In the genomic region with DNA sequence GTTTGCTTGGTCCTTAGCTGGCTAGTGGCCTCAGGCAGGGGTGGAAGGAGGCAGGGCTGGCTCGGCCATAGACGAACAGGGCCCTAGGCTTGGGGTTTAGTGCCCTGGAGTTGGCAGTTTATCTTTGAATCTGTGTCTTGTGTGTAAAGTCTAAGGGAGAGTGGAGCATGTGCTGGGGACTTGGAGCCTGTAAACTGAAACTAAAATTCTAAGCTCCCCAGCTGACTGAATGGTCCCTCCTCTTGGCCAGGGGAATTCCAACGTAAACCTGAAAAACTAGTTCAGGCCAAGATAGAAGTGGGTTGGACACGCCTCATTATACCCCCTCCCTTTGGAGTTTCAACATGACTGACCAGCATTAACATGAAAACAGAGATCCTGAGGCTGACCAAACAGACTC, we compare ENCODE assay signal across 8 cellular contexts. TPM values are rescaled to one million over a fixed set of nuclear protein-coding genes. Genes with fewer than 3 reads are reported as not detected.
DNase-seq lines count a peak whose midpoint lies in the region; ATAC-seq, FAIRE-seq and TF ChIP-seq lines count a peak whose summit lies in the region.

No MANE protein-coding gene starts in this region.

- H3K36me3 Mint-ChIP-seq in immature natural killer cell = no peaks in the 10 kb centered on the region

- H3K27ac Mint-ChIP-seq in immature natural killer cell = no peak overlapping the region

- peak overlapping the region; percentile 75 for H2AFZ ChIP-seq in MM.1S (ENCODE audit: low read length)

- DNase-seq in GM12892 (ENCODE audit: insufficient read length) = no peak
- peak; percentile 90 for DNase-seq in MM.1S
- DNase-seq in upper lobe of left lung = peak in 1 of 2 donors; percentile 65
- no peak for DNase-seq in NCI-H128 (lab: John Stamatoyannopoulos, UW; ENCODE audit: unreplicated experiment)
- no peak for DNase-seq in immature natural killer cell
- DNase-seq in NCI-H1417 treated with DMSO at 0.1 percent for 48 hours (lab: John Stamatoyannopoulos, UW) = no peak

- no peaks in the 10 kb centered on the region for H4K20me1 ChIP-seq in MM.1S (ENCODE audit: insufficient read depth, low read length)

- H3K27ac ChIP-seq in MM.1S (ENCODE audit: low read length) (peak overlapping the region; percentile 84), gastroesophageal sphincter (no peak overlapping the region), upper lobe of left lung (peak overlapping the region; percentile 70 to 81 (median 77))

- H3K27me3 Mint-ChIP-seq in immature natural killer cell (ENCODE audit: low read depth in 3 of 3) = peaks cover 0 to 5% (median 2%) of the 10 kb centered on the region in 3 donors

- TF ChIP-seq POLR2A in GM12892 (IDR thresholded peaks at IDR 0.05; ENCODE audit: low read depth, low read length) = no peak; the same call in 1 of the 2 replicates
- no peak for TF ChIP-seq POLR2A in gastroesophageal sphincter (IDR thresholded peaks at IDR 0.05)
- TF ChIP-seq POLR2A in upper lobe of left lung (IDR thresholded peaks at IDR 0.05) = no peak

- no peaks in the 10 kb centered on the region for H3K9me2 ChIP-seq in MM.1S (replicated peaks; ENCODE audit: insufficient read depth, low read length)

- H3K4me3 ChIP-seq in MM.1S (ENCODE audit: low read length) (peak overlapping the region; percentile 45), gastroesophageal sphincter (no peak overlapping the region), upper lobe of left lung (peak overlapping the region in 2 of 4 donors; percentile 3 to 19)

- H3K4me1 ChIP-seq in MM.1S (ENCODE audit: low read length) (peaks cover 17% of the 10 kb centered on the region), gastroesophageal sphincter (peaks cover 0 to 17% (median 0%) of the 10 kb centered on the region in 3 donors), upper lobe of left lung (peaks cover 23 to 36% (median 25%) of the 10 kb centered on the region in 4 donors)

- WGBS in gastroesophageal sphincter (ENCODE audit: low coverage in 1 of 2), 2 donors = 5 to 7% methylated on average over 2 to 3 of the region's 4 CpGs
- 15 to 35% methylated on average over 2 to 4 of the region's 4 CpGs for WGBS in upper lobe of left lung, 2 donors

- H3K9me3 ChIP-seq in MM.1S (replicated peaks; ENCODE audit: insufficient read depth, low read length) (no peaks in the 10 kb centered on the region), gastroesophageal sphincter (no peaks in the 10 kb centered on the region), upper lobe of left lung (no peaks in the 10 kb centered on the region)

- ATAC-seq in GM21825 (IDR thresholded peaks at IDR 0.05; ENCODE audit: unreplicated experiment) (peak; percentile 84), gastroesophageal sphincter (peak; percentile 14), upper lobe of left lung (ENCODE audit: low FRiP score in 2 of 2) (peak; percentile 45 to 89)

- H3F3A ChIP-seq in MM.1S (ENCODE audit: insufficient read depth, low read length) = peaks cover 16% of the 10 kb centered on the region

- peak; percentile 68 for FAIRE-seq in GM12892 (lab: Jason Lieb, UNC)

- TF ChIP-seq CTCF in MM.1S (IDR thresholded peaks at IDR 0.05; ENCODE audit: low read length) (no peak), gastroesophageal sphincter (IDR thresholded peaks at IDR 0.05) (no peak), upper lobe of left lung (IDR thresholded peaks at IDR 0.05) (no peak)

- H3K9ac ChIP-seq in MM.1S (ENCODE audit: low read length) = peak overlapping the region; percentile 46; the same call in 1 of the 2 replicates

- no peaks in the 10 kb centered on the region for H3K4me1 Mint-ChIP-seq in immature natural killer cell

- TF ChIP-seq EP300 in gastroesophageal sphincter (IDR thresholded peaks at IDR 0.05) (no peak), upper lobe of left lung (IDR thresholded peaks at IDR 0.05) (peak in 1 of 4 donors; percentile 49)

- peak overlapping the region; percentile 97 for H3K4me2 ChIP-seq in MM.1S (ENCODE audit: low read depth, low read length)

- no peaks in the 10 kb centered on the region for H3K9me3 Mint-ChIP-seq in immature natural killer cell

- H3K27me3 ChIP-seq in MM.1S (replicated peaks; ENCODE audit: insufficient read depth, low read length) (peaks cover 9% of the 10 kb centered on the region; the same call in 1 of the 2 replicates), gastroesophageal sphincter (no peaks in the 10 kb centered on the region), upper lobe of left lung (no peaks in the 10 kb centered on the region)

- no peak overlapping the region for H3K4me3 Mint-ChIP-seq in immature natural killer cell

- H3K36me3 ChIP-seq in MM.1S (replicated peaks; ENCODE audit: insufficient read depth, low read length) = no peaks in the 10 kb centered on the region
- no peaks in the 10 kb centered on the region for H3K36me3 ChIP-seq in gastroesophageal sphincter
- no peaks in the 10 kb centered on the region for H3K36me3 ChIP-seq in upper lobe of left lung

- no peaks in the 10 kb centered on the region for H3K79me2 ChIP-seq in MM.1S (ENCODE audit: low read length)

RNA-seq across cellular contexts. Expression of a gene that starts 46.1 kb away (rescaled TPM):
- polyA plus RNA-seq in GM12892 (2012; ENCODE audit: missing spikeins) = not detected
- total RNA-seq in gastroesophageal sphincter (not detected), upper lobe of left lung (under 1 TPM in 2 of 6 donors, not detected in 4; 0.03 to 0.07 TPM)
- polyA plus RNA-seq in immature natural killer cell = not detected

RNA-seq across cellular contexts. Expression of a gene that starts 58.4 kb away (rescaled TPM):
- polyA plus RNA-seq in GM12892 (2012; ENCODE audit: missing spikeins) = not detected
- total RNA-seq in gastroesophageal sphincter (1 to 10 TPM in 3 of 4 donors, not detected in 1; 2.3 to 7.5 (median 3.2) TPM), upper lobe of left lung (1 to 10 TPM in 2 of 6 donors, under 1 TPM in 2, not detected in 2; 0.78 to 8.6 (median 1.2) TPM)
- not detected for polyA plus RNA-seq in immature natural killer cell

Comparison
In these comparisons a context has a peak if more than half of its experiments do, and no peak if none do; other contexts are left out.
1. ATAC-seq: peak in every context shown above with its lines; median percentile 84 in GM21825; 67 in upper lobe of left lung; 14 in gastroesophageal sphincter.
2. H3K27ac ChIP-seq: peak in MM.1S (single experiment) and upper lobe of left lung (4 of 4); none in gastroesophageal sphincter (0 of 4).